Comparison of ENCODE assay signal across 9 cellular contexts in the genomic region with DNA sequence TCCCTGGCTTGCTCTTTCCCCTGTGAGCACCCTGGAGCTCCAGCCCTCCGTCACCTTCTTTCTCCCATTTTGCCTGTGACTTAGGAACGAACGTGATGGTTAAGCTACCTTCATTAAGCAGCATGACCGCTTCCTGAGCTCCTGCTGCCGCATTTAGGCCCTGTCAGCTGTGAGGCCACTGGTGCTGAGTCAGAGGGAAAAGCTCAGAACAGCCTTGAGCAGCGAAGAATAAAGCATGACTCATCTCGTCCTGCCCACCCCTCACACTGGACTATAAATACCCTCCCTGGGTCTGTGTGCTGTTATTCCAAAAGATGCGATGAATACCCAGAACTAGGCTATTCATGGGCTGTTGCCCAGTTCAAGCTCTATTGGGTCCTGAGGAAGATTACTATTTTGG. TPM values are rescaled to one million over a fixed set of nuclear protein-coding genes. Genes with fewer than 3 reads are reported as not detected.
DNase-seq lines count a peak whose midpoint lies in the region; ATAC-seq and TF ChIP-seq lines count a peak whose summit lies in the region.
"Not testable (repeated sequence)": the region's sequence is repeated elsewhere in the genome, so short reads cannot be mapped to it uniquely, and the experiment has no call there.
"Had no signal": no experiment of that assay in that cellular context is flagged by ENCODE, and none has a peak within 500 bp of the region (broad histone marks: within the 10 kb centered on the region; RNA-seq: fewer than 3 reads in every experiment).

No MANE protein-coding gene starts in this region.

- H3K4me1 ChIP-seq in PC-3 (ENCODE audit: insufficient read depth, low read length); heart left ventricle; thoracic aorta (ENCODE audit: control insufficient read depth in 1 of 2, low read depth in 2 of 2): not testable (repeated sequence)

- H3K9me2 ChIP-seq in PC-3 (replicated peaks; ENCODE audit: low read length) = not testable (repeated sequence)

- not testable (repeated sequence) for H4K20me1 ChIP-seq in PC-3 (ENCODE audit: low read length)

- H3K79me2 ChIP-seq in PC-3 (ENCODE audit: low read length) = not testable (repeated sequence)

- not testable (repeated sequence) for BruUV-seq in PC-3 (replicated peaks; lab: Mats Ljungman, UMichigan)

- TF ChIP-seq POLR2A in heart left ventricle (IDR thresholded peaks at IDR 0.05) = not testable (repeated sequence)

- H3K9me3 ChIP-seq in PC-3 (ENCODE audit: low read length); heart left ventricle; thoracic aorta: not testable (repeated sequence)

- H3K9ac ChIP-seq in PC-3 (ENCODE audit: low read length) = not testable (repeated sequence)

- H3K4me2 ChIP-seq in PC-3 (ENCODE audit: low read length) = not testable (repeated sequence)

- not testable (repeated sequence) for H3K4me3 ChIP-seq in PC-3 (ENCODE audit: low read length); heart left ventricle; thoracic aorta

- ATAC-seq in GM18861 (IDR thresholded peaks at IDR 0.05; ENCODE audit: unreplicated experiment) (peak; percentile 85), GM19468 (IDR thresholded peaks at IDR 0.05; ENCODE audit: extremely low read depth, unreplicated experiment) (peak; percentile 20), GM21825 (IDR thresholded peaks at IDR 0.05; ENCODE audit: unreplicated experiment) (peak; percentile 95), HG02885 (IDR thresholded peaks at IDR 0.05; ENCODE audit: poor library complexity, unreplicated experiment) (peak; percentile 91), HG03175 (IDR thresholded peaks at IDR 0.05; ENCODE audit: unreplicated experiment) (peak; percentile 74), PC-3 (peak; percentile 97), heart left ventricle (peak; percentile 63 to 91 (median 88)), thoracic aorta (ENCODE audit: insufficient number of reproducible peaks, low FRiP score, low read depth) (peak; percentile 81)

- CTCF ChIA-PET in PC-3 (lab: Charles Lee) = not testable (repeated sequence)

- POLR2A ChIA-PET in PC-3 (lab: Charles Lee; ENCODE audit: unreplicated experiment) = not testable (repeated sequence)

- intact Hi-C loops in PC-3 (cut with micrococcal nuclease); heart left ventricle (cut with DNase I): not testable (repeated sequence)

- not testable (repeated sequence) for H3K27me3 ChIP-seq in PC-3 (ENCODE audit: low read length); heart left ventricle; thoracic aorta (replicated peaks; ENCODE audit: insufficient read depth)

- H3K27ac ChIP-seq in PC-3 (ENCODE audit: low read length); heart left ventricle; thoracic aorta: not testable (repeated sequence)

- not testable (repeated sequence) for TF ChIP-seq CTCF in PC-3 (conservative IDR thresholded peaks at IDR 0.05; ENCODE audit: low read depth, low read length); heart left ventricle (IDR thresholded peaks at IDR 0.05); thoracic aorta (IDR thresholded peaks at IDR 0.05)

- not testable (repeated sequence) for H2AFZ ChIP-seq in PC-3 (ENCODE audit: low read length)

- not testable (repeated sequence) for DNase-seq in PC-3; heart left ventricle; thoracic aorta (ENCODE audit: low spot score)

- not testable (repeated sequence) for H3K36me3 ChIP-seq in PC-3 (ENCODE audit: low read depth, low read length); heart left ventricle; thoracic aorta

- whole genome bisulfite sequencing in heart left ventricle, 4 donors = no CpG with 5 or more reads among the region's 8 CpGs

- H3F3A ChIP-seq in PC-3 (ENCODE audit: low read length, unreplicated experiment) = not testable (repeated sequence)

RNA-seq across cellular contexts. Expression of a gene that starts 7.3 kb away (rescaled TPM):
- total RNA-seq in PC-3 (2014; rRNA removed) (0.26 TPM in 1 of 2 replicates, not detected in the other), heart left ventricle (1 to 10 TPM; 2.3 to 8.2 (median 3.9) TPM), thoracic aorta (10 to 100 TPM; 16.3 to 43.6 TPM)
- 1 to 10 TPM in 1 of 2 donors, under 1 TPM in 1; 0.61 to 2.7 TPM for polyA plus RNA-seq in heart left ventricle
- total RNA-seq: H4 had no signal

Comparison
In these comparisons a context has a peak if more than half of its experiments do, and no peak if none do; other contexts are left out.
1. ATAC-seq: peak in every context shown above with its lines; median percentile 97 in PC-3; 95 in GM21825; 91 in HG02885; 88 in heart left ventricle; 85 in GM18861; 81 in thoracic aorta; 74 in HG03175; 20 in GM19468.